25 cellular contexts compared by ENCODE assay signal in the genomic region with DNA sequence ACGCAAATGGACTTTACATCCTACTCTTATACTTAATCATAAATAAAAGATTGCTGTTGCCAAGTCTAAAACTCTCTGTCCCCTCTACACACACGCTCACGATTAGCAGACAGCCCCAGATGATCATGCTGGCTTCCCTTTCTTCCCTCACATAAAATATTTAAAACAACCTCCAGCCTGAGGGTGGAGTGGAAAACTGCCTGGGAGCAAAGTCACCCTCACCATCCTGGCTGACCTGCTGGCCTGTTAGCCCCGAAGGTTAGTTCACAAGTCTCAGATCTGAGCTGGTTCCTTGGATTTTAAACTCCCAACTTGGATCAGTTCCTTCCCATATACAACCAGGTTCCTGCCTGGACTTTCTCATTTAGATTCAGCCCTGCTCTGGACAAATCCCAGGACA.
"Had no signal": no experiment of that assay in that cellular context is flagged by ENCODE, and none has a peak within 500 bp of the region (broad histone marks: within the 10 kb centered on the region; RNA-seq: fewer than 3 reads in every experiment).

No MANE protein-coding gene starts in this region.

- H3K4me2 ChIP-seq: KMS-11 had no signal

- H3K4me3 ChIP-seq: ascending aorta, MG63 had no signal

- H3K27ac ChIP-seq: ascending aorta, KMS-11, WERI-Rb-1 had no signal

- H3K4me1 Mint-ChIP-seq: activated CD8-positive, alpha-beta memory T cell treated with anti-CD3 and anti-CD28 coated beads, Interleukin-2, amount 10 ng/mL, durations not matched to agents 7 days and 5 days; activated naive CD8-positive, alpha-beta T cell treated with anti-CD3 and anti-CD28 coated beads, Interleukin-2, amount 50 U/mL, for 24 hours had no signal

- H3K27me3 Mint-ChIP-seq: activated CD8-positive, alpha-beta memory T cell treated with anti-CD3 and anti-CD28 coated beads, Interleukin-2, amount 10 ng/mL, durations not matched to agents 7 days and 5 days; activated naive CD8-positive, alpha-beta T cell treated with anti-CD3 and anti-CD28 coated beads, Interleukin-2, amount 50 U/mL, for 24 hours; activated T-cell treated with anti-CD3 and anti-CD28 coated beads, Interleukin-2, amount 50 U/mL, for 24 hours; brain; central memory CD8-positive, alpha-beta T cell had no signal

- H3K9me3 ChIP-seq: ascending aorta, MG63 had no signal

- H3K4me1 ChIP-seq: ascending aorta had no signal

- ATAC-seq: activated CD4-positive, CD25-positive, alpha-beta regulatory T cell treated with anti-CD3 and anti-CD28 coated beads, Interleukin-2, amount 50 U/mL, for 24 hours; activated CD8-positive, alpha-beta memory T cell treated with anti-CD3 and anti-CD28 coated beads, Interleukin-2, amount 10 ng/mL, durations not matched to agents 7 days and 5 days; activated naive CD4-positive, alpha-beta T cell treated with anti-CD3 and anti-CD28 coated beads, Interleukin-2, amount 50 U/mL, for 72 hours; activated naive CD8-positive, alpha-beta T cell treated with anti-CD3 and anti-CD28 coated beads, Interleukin-2, amount 50 U/mL, for 24 hours; PC-3 had no signal

- H3K27me3 ChIP-seq: ascending aorta, MG63 had no signal

- DNase-seq: activated CD4-positive, alpha-beta T cell treated with anti-CD3 and anti-CD28 coated beads for 4 hours; activated CD4-positive, alpha-beta T cell treated with anti-CD3 and anti-CD28 coated beads, Interleukin-2, amount 50 U/mL, for 4 hours; activated CD8-positive, alpha-beta memory T cell treated with anti-CD3 and anti-CD28 coated beads, Interleukin-2, amount 10 ng/mL, durations not matched to agents 7 days and 5 days; activated effector memory CD4-positive, alpha-beta T cell treated with anti-CD3 and anti-CD28 coated beads, Interleukin-2, amount 50 U/mL, for 16 hours; activated naive CD4-positive, alpha-beta T cell treated with Interleukin-2 at 50 U/mL for 16 hours; activated naive CD8-positive, alpha-beta T cell treated with anti-CD3 and anti-CD28 coated beads, Interleukin-2, amount 50 U/mL, for 24 hours; activated T-cell treated with anti-CD3 and anti-CD28 coated beads, Interleukin-2, amount 50 U/mL, for 24 hours; amniotic stem cell; MG63; MV-4-11; NCI-H1105; NCI-H1436; NCI-H187; NCI-H2081; NCI-H510A treated with DMSO at 0.1 percent for 48 hours; PC-3; SIG-M5; WERI-Rb-1 had no signal

- H3K27ac Mint-ChIP-seq: activated CD8-positive, alpha-beta memory T cell treated with anti-CD3 and anti-CD28 coated beads, Interleukin-2, amount 10 ng/mL, durations not matched to agents 7 days and 5 days; activated naive CD8-positive, alpha-beta T cell treated with anti-CD3 and anti-CD28 coated beads, Interleukin-2, amount 50 U/mL, for 24 hours; activated T-cell treated with anti-CD3 and anti-CD28 coated beads, Interleukin-2, amount 50 U/mL, for 24 hours; activated T-helper 1 cell treated with anti-CD3 and anti-CD28 coated beads, Interleukin-12 subunit alpha, Interleukin-12 subunit beta, Interleukin-2, Interleukin-4 antibody, amounts not matched to agents 30 ng/mL and 10 ng/mL and 1 ng/mL, durations not matched to agents 14 hours and 24 hours and 36 hours had no signal

- H3K9me3 Mint-ChIP-seq: activated naive CD4-positive, alpha-beta T cell treated with anti-CD3 and anti-CD28 coated beads, Interleukin-2, amount 50 U/mL, for 72 hours; activated naive CD8-positive, alpha-beta T cell treated with anti-CD3 and anti-CD28 coated beads, Interleukin-2, amount 50 U/mL, for 24 hours; activated T-cell treated with anti-CD3 and anti-CD28 coated beads, Interleukin-2, amount 50 U/mL, for 24 hours; activated T-helper 1 cell treated with anti-CD3 and anti-CD28 coated beads, Interleukin-12 subunit alpha, Interleukin-12 subunit beta, Interleukin-2, Interleukin-4 antibody, amounts not matched to agents 30 ng/mL and 10 ng/mL and 1 ng/mL, durations not matched to agents 14 hours and 24 hours and 36 hours; brain; central memory CD8-positive, alpha-beta T cell had no signal

- H3K4me3 Mint-ChIP-seq: activated CD8-positive, alpha-beta memory T cell treated with anti-CD3 and anti-CD28 coated beads, Interleukin-2, amount 10 ng/mL, durations not matched to agents 7 days and 5 days; activated naive CD8-positive, alpha-beta T cell treated with anti-CD3 and anti-CD28 coated beads, Interleukin-2, amount 50 U/mL, for 24 hours; activated T-cell treated with anti-CD3 and anti-CD28 coated beads, Interleukin-2, amount 50 U/mL, for 24 hours; activated T-helper 1 cell treated with anti-CD3 and anti-CD28 coated beads, Interleukin-12 subunit alpha, Interleukin-12 subunit beta, Interleukin-2, Interleukin-4 antibody, amounts not matched to agents 30 ng/mL and 10 ng/mL and 1 ng/mL, durations not matched to agents 14 hours and 24 hours and 36 hours; brain; central memory CD8-positive, alpha-beta T cell had no signal

- H3K9ac ChIP-seq: KMS-11 had no signal
